21 cellular contexts compared by ENCODE assay signal in the genomic region with DNA sequence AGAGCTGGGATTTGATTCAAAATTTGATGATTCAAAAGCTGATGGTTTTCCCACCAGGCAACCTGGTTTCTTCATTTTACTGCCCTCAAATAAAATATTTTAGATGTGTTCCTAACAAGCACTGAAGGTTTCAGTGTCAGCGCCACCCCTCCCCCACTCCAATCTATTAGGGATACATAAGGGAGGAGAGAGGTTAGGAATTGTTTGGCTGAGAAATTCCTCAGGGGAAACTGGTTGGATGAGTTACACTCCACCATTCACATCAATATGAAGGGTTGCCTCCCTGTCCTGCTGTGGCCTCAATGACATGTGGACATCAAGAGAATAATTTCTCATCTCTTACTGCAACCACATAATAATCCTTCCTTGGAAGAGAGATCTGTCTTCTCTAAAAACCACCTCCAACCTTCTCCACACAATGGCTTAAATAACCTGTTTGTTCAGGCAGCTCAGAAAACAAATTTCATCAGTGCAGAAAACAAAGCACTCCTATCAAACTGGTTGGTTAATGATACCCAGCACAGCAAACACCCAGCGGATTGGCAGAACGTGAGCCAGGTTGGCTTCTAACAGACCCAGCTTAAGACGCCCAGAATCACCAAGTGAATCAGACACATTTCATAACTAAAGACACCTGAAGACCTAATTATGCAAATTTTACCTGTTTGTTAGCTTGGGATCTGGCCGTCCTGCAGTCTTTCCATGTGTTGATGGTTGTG.
DNase-seq lines count a peak whose midpoint lies in the region; ATAC-seq, FAIRE-seq and TF ChIP-seq lines count a peak whose summit lies in the region.
"Had no signal": no experiment of that assay in that cellular context is flagged by ENCODE, and none has a peak within 500 bp of the region (broad histone marks: within the 10 kb centered on the region; RNA-seq: fewer than 3 reads in every experiment).

No MANE protein-coding gene starts in this region.

- H2AFZ ChIP-seq in smooth muscle cell (ENCODE audit: low read depth) = no peak overlapping the region
- H2AFZ ChIP-seq: GM23248 had no signal

- H3K27ac ChIP-seq in esophagus squamous epithelium (peak overlapping the region in 3 of 4 donors; percentile 41 to 79 (median 73)), pancreas (peak overlapping the region in 2 of 4 donors; percentile 26 to 55), tibial artery (no peak overlapping the region), smooth muscle cell (ENCODE audit: low read depth) (no peak overlapping the region)
- H3K27ac ChIP-seq: GM23248, HL-60, tibial nerve had no signal

- H3K36me3 ChIP-seq in esophagus squamous epithelium (no peaks in the 10 kb centered on the region), pancreas (no peaks in the 10 kb centered on the region), tibial artery (no peaks in the 10 kb centered on the region), smooth muscle cell (ENCODE audit: low read depth) (no peaks in the 10 kb centered on the region)
- H3K36me3 ChIP-seq: tibial nerve had no signal

- no peak for TF ChIP-seq POLR2A in esophagus squamous epithelium (IDR thresholded peaks at IDR 0.05)

- peaks cover 7% of the 10 kb centered on the region for H3K4me1 Mint-ChIP-seq in osteocyte (ENCODE audit: unreplicated experiment)
- H3K4me1 Mint-ChIP-seq: activated B cell treated with CpG ODN at 0.5 μM for 24 hours; activated T-helper 17 cell treated with anti-CD3 and anti-CD28 coated beads, Interleukin-2, amount 50 U/mL, for 72 hours; B cell had no signal

- no peaks in the 10 kb centered on the region for H3K9me3 ChIP-seq in esophagus squamous epithelium
- no peaks in the 10 kb centered on the region for H3K9me3 ChIP-seq in pancreas
- no peaks in the 10 kb centered on the region for H3K9me3 ChIP-seq in tibial artery
- no peaks in the 10 kb centered on the region for H3K9me3 ChIP-seq in smooth muscle cell (replicated peaks; ENCODE audit: low read depth)
- H3K9me3 ChIP-seq: tibial nerve had no signal

- H3K9ac ChIP-seq in smooth muscle cell (ENCODE audit: low read depth) = no peak overlapping the region
- H3K9ac ChIP-seq: GM23248 had no signal

- peak; percentile 78 to 91 (median 84) for ATAC-seq in pancreas
- ATAC-seq: activated T-helper 17 cell treated with anti-CD3 and anti-CD28 coated beads, Interleukin-2, amount 50 U/mL, for 72 hours; T-helper 17 cell had no signal

- intact Hi-C loops in esophagus squamous epithelium (cut with DNase I) (no loop called here), pancreas (cut with DNase I) (no loop called here), tibial artery (cut with DNase I; ENCODE audit: low total_unique reads) (no loop called here)

- H3K4me1 ChIP-seq in esophagus squamous epithelium (peaks cover 7 to 63% (median 8%) of the 10 kb centered on the region in 3 donors), pancreas (peaks cover 0 to 26% (median 18%) of the 10 kb centered on the region in 3 donors), tibial artery (no peaks in the 10 kb centered on the region), smooth muscle cell (ENCODE audit: low read depth) (no peaks in the 10 kb centered on the region)
- H3K4me1 ChIP-seq: tibial nerve had no signal

- no peaks in the 10 kb centered on the region for H3K9me3 Mint-ChIP-seq in osteocyte (ENCODE audit: unreplicated experiment)
- H3K9me3 Mint-ChIP-seq: activated B cell treated with CpG ODN at 0.5 μM for 24 hours; activated T-helper 17 cell treated with anti-CD3 and anti-CD28 coated beads, Interleukin-2, amount 50 U/mL, for 72 hours; central memory CD8-positive, alpha-beta T cell had no signal

- 50 to 55% methylated on average over 5 of the region's 5 CpGs for WGBS in esophagus squamous epithelium, 2 donors
- 13 to 21% methylated on average over 5 of the region's 5 CpGs for WGBS in pancreas, 2 donors
- 62% methylated on average over 5 of the region's 5 CpGs for WGBS in smooth muscle cell (ENCODE audit: low lambda C conversion rate)

- no peak overlapping the region for H3K27ac Mint-ChIP-seq in osteocyte (ENCODE audit: unreplicated experiment)
- H3K27ac Mint-ChIP-seq: activated B cell treated with CpG ODN at 0.5 μM for 24 hours; activated T-helper 17 cell treated with anti-CD3 and anti-CD28 coated beads, Interleukin-2, amount 50 U/mL, for 72 hours; B cell; T-helper 17 cell had no signal

- H3K27me3 Mint-ChIP-seq in osteocyte (ENCODE audit: unreplicated experiment) = no peaks in the 10 kb centered on the region
- H3K27me3 Mint-ChIP-seq: activated B cell treated with CpG ODN at 0.5 μM for 24 hours; activated T-helper 17 cell treated with anti-CD3 and anti-CD28 coated beads, Interleukin-2, amount 50 U/mL, for 72 hours; B cell; central memory CD8-positive, alpha-beta T cell; T-helper 17 cell had no signal

- H3K36me3 Mint-ChIP-seq in osteocyte (ENCODE audit: unreplicated experiment) = no peaks in the 10 kb centered on the region

- no peak for TF ChIP-seq CTCF in esophagus squamous epithelium (IDR thresholded peaks at IDR 0.05)
- no peak for TF ChIP-seq CTCF in pancreas (IDR thresholded peaks at IDR 0.05)
- no peak for TF ChIP-seq CTCF in tibial artery (IDR thresholded peaks at IDR 0.05)
- no peak for TF ChIP-seq CTCF in smooth muscle cell (IDR thresholded peaks at IDR 0.05; ENCODE audit: borderline replicate concordance, insufficient read depth, poor library complexity, severe bottlenecking)
- TF ChIP-seq CTCF in osteocyte (IDR thresholded peaks at IDR 0.05) = no peak

- H3K4me3 ChIP-seq in esophagus squamous epithelium (no peak overlapping the region), pancreas (no peak overlapping the region), tibial artery (no peak overlapping the region), smooth muscle cell (no peak overlapping the region)
- H3K4me3 ChIP-seq: GM23248, tibial nerve had no signal

- no peak overlapping the region for H3K4me2 ChIP-seq in smooth muscle cell

- no peak for FAIRE-seq in pancreas (lab: Jason Lieb, UNC)
- FAIRE-seq: GM12891 had no signal

- no peak overlapping the region for H3K4me3 Mint-ChIP-seq in osteocyte (ENCODE audit: unreplicated experiment)
- H3K4me3 Mint-ChIP-seq: activated B cell treated with CpG ODN at 0.5 μM for 24 hours; activated T-helper 17 cell treated with anti-CD3 and anti-CD28 coated beads, Interleukin-2, amount 50 U/mL, for 72 hours; B cell; central memory CD8-positive, alpha-beta T cell; T-helper 17 cell had no signal

- no peaks in the 10 kb centered on the region for H4K20me1 ChIP-seq in smooth muscle cell (ENCODE audit: low read depth)

- no peaks in the 10 kb centered on the region for H3K27me3 ChIP-seq in esophagus squamous epithelium
- H3K27me3 ChIP-seq in pancreas = no peaks in the 10 kb centered on the region
- H3K27me3 ChIP-seq in tibial artery = no peaks in the 10 kb centered on the region
- no peaks in the 10 kb centered on the region for H3K27me3 ChIP-seq in smooth muscle cell (ENCODE audit: low read depth)
- H3K27me3 ChIP-seq: tibial nerve had no signal

- DNase-seq in NCI-H146 (lab: John Stamatoyannopoulos, UW) = peak; percentile 66
- DNase-seq in NCI-H748 (lab: John Stamatoyannopoulos, UW; ENCODE audit: unreplicated experiment) = peak; percentile 80
- no peak for DNase-seq in esophagus squamous epithelium (lab: John Stamatoyannopoulos, UW)
- peak in 3 of 6 donors; percentile 21 to 36 (median 26) for DNase-seq in pancreas
- DNase-seq in tibial artery = no peak
- no peak for DNase-seq in smooth muscle cell (lab: John Stamatoyannopoulos, UW; ENCODE audit: unreplicated experiment)
- DNase-seq in osteocyte (ENCODE audit: extremely low spot score, unreplicated experiment) = no peak
- DNase-seq: activated B cell treated with CpG ODN at 0.5 μM for 24 hours; activated CD8-positive, alpha-beta memory T cell treated with anti-CD3 and anti-CD28 coated beads for 24 hours; effector CD8-positive, alpha-beta T cell; GF-D8; GM23248; KBM-7; NCI-H345; T-helper 17 cell had no signal

- no peaks in the 10 kb centered on the region for H3K79me2 ChIP-seq in smooth muscle cell (ENCODE audit: low read depth)

- H3F3A ChIP-seq in smooth muscle cell (ENCODE audit: low read depth) = no peaks in the 10 kb centered on the region

Comparison
In these comparisons a context has a peak if more than half of its experiments do, and no peak if none do; other contexts are left out.
1. DNase-seq: peak in NCI-H146 (single experiment) and NCI-H748 (single experiment); none in esophagus squamous epithelium (single experiment), tibial artery (0 of 2), smooth muscle cell (single experiment) and osteocyte (single experiment).
2. H3K27ac ChIP-seq: peak in esophagus squamous epithelium (3 of 4); none in tibial artery (0 of 2) and smooth muscle cell (single experiment).